In genomic region chr11:45089251-45089650, GRCh38 we compare ENCODE assay signal across 10 cellular contexts. TPM values are rescaled to one million over a fixed set of nuclear protein-coding genes. Genes with fewer than 3 reads are reported as not detected.
A peak's percentile ranks its signal among the peaks of the same experiment; 100 is the strongest.
DNase-seq lines count a peak whose midpoint lies in the region; ATAC-seq, FAIRE-seq and TF ChIP-seq lines count a peak whose summit lies in the region.
"Had no signal": no experiment of that assay in that cellular context is flagged by ENCODE, and none has a peak within 500 bp of the region (broad histone marks: within the 10 kb centered on the region; RNA-seq: fewer than 3 reads in every experiment).

No MANE protein-coding gene starts in this region.

- FAIRE-seq in keratinocyte (lab: Jason Lieb, UNC): peak; percentile 93

- H2AFZ ChIP-seq in mammary epithelial cell (ENCODE audit: low read depth, low read length): peak overlapping the region; percentile 28
- no peak overlapping the region for H2AFZ ChIP-seq in keratinocyte (ENCODE audit: control insufficient read depth, low read length)

- peaks cover 16% of the 10 kb centered on the region for H3K4me1 ChIP-seq in mammary epithelial cell (ENCODE audit: insufficient read depth, low read length)
- H3K4me1 ChIP-seq in keratinocyte (ENCODE audit: control insufficient read depth, extremely low read depth, insufficient read depth, low read length): peaks cover 55% of the 10 kb centered on the region
- no peaks in the 10 kb centered on the region for H3K4me1 ChIP-seq in prostate gland (replicated peaks)

- no peak for ATAC-seq in HG02759 (IDR thresholded peaks at IDR 0.05; ENCODE audit: unreplicated experiment)

- H4K20me1 ChIP-seq in mammary epithelial cell (ENCODE audit: insufficient read depth, low read length): no peaks in the 10 kb centered on the region
- H4K20me1 ChIP-seq in keratinocyte (ENCODE audit: control insufficient read depth, extremely low read depth, insufficient read depth, low read length): no peaks in the 10 kb centered on the region

- H3K27ac Mint-ChIP-seq in HFFc6: peak overlapping the region; percentile 78
- H3K27ac Mint-ChIP-seq: activated B cell treated with CpG ODN at 0.5 μM for 24 hours had no signal

- WGBS in mammary epithelial cell (ENCODE audit: low coverage, missing lambda C conversion rate): 7% methylated on average over 2 of the region's 2 CpGs
- 43% methylated on average over 2 of the region's 2 CpGs for WGBS in prostate gland

- H3K36me3 Mint-ChIP-seq in HFFc6 (ENCODE audit: low read depth): no peaks in the 10 kb centered on the region

- no peaks in the 10 kb centered on the region for H3K9me1 ChIP-seq in keratinocyte (ENCODE audit: control insufficient read depth, extremely low read depth, insufficient read depth, low read length)

- H3K9me3 ChIP-seq in mammary epithelial cell (replicated peaks; ENCODE audit: insufficient read depth, low read length): no peaks in the 10 kb centered on the region
- no peaks in the 10 kb centered on the region for H3K9me3 ChIP-seq in keratinocyte (ENCODE audit: control insufficient read depth, low read depth, low read length)
- no peaks in the 10 kb centered on the region for H3K9me3 ChIP-seq in prostate gland

- H3K9ac ChIP-seq in mammary epithelial cell (ENCODE audit: insufficient read depth, low read length) (no peak overlapping the region), keratinocyte (ENCODE audit: control insufficient read depth, extremely low read depth, insufficient read depth, low read length) (peak overlapping the region; percentile 42)

- H3K4me3 Mint-ChIP-seq in HFFc6: no peak overlapping the region
- H3K4me3 Mint-ChIP-seq: activated B cell treated with CpG ODN at 0.5 μM for 24 hours had no signal

- no peaks in the 10 kb centered on the region for H3K79me2 ChIP-seq in mammary epithelial cell (ENCODE audit: insufficient read depth, low read length)
- H3K79me2 ChIP-seq in keratinocyte (ENCODE audit: control insufficient read depth, insufficient read depth, low read length): no peaks in the 10 kb centered on the region

- intact Hi-C loops in mammary epithelial cell (cut with micrococcal nuclease): loop anchor here (1.0 kb wide), 3 partner anchors 9 to 153 kb away; no protein-coding TSS in a partner anchor
- intact Hi-C loops in prostate gland (cut with DNase I): no loop called here

- H3K27me3 ChIP-seq in mammary epithelial cell (ENCODE audit: insufficient read depth, low read length) (no peaks in the 10 kb centered on the region), keratinocyte (ENCODE audit: control insufficient read depth, extremely low read depth, insufficient read depth, low read length) (no peaks in the 10 kb centered on the region), prostate gland (replicated peaks; ENCODE audit: insufficient read depth) (no peaks in the 10 kb centered on the region)

- BruUV-seq in mammary epithelial cell (replicated peaks; lab: Mats Ljungman, UMichigan): no TSS peak

- peaks cover 23% of the 10 kb centered on the region for H3K27me3 Mint-ChIP-seq in HFFc6 (ENCODE audit: insufficient read depth)
- H3K27me3 Mint-ChIP-seq: activated B cell treated with CpG ODN at 0.5 μM for 24 hours had no signal

- TF ChIP-seq POLR2A in prostate gland (IDR thresholded peaks at IDR 0.05): no peak

- H3K4me1 Mint-ChIP-seq in HFFc6 (ENCODE audit: low read depth): peaks cover 64% of the 10 kb centered on the region

- H3K9me3 Mint-ChIP-seq in HFFc6: no peaks in the 10 kb centered on the region
- H3K9me3 Mint-ChIP-seq: activated B cell treated with CpG ODN at 0.5 μM for 24 hours had no signal

- H3K36me3 ChIP-seq in mammary epithelial cell (ENCODE audit: insufficient read depth, low read length): no peaks in the 10 kb centered on the region
- H3K36me3 ChIP-seq in keratinocyte (ENCODE audit: control insufficient read depth in 2 of 2, extremely low read depth in 1 of 2, insufficient read depth in 2 of 2, low read length in 2 of 2): no peaks in the 10 kb centered on the region
- no peaks in the 10 kb centered on the region for H3K36me3 ChIP-seq in prostate gland

- CTCF ChIA-PET in mammary epithelial cell (lab: Charles Lee; ENCODE audit: low non-redundant PET): no interaction called here

- no peak overlapping the region for H3K4me3 ChIP-seq in mammary epithelial cell (replicated peaks in 1 of 3; ENCODE audit: insufficient read depth in 1 of 3, low read depth in 2 of 3, low read length in 3 of 3)
- no peak overlapping the region for H3K4me3 ChIP-seq in keratinocyte (ENCODE audit: control insufficient read depth in 2 of 3, extremely low read depth in 1 of 3, insufficient read depth in 2 of 3, low read depth in 1 of 3, low read length in 3 of 3)
- H3K4me3 ChIP-seq in prostate gland: no peak overlapping the region

- peak overlapping the region; percentile 15 for H3K27ac ChIP-seq in mammary epithelial cell (ENCODE audit: insufficient read depth, low read depth, low read length)
- H3K27ac ChIP-seq in keratinocyte (ENCODE audit: control insufficient read depth, insufficient read depth, low read length): peak overlapping the region; percentile 67
- H3K27ac ChIP-seq in prostate gland: peak overlapping the region in 1 of 2 donors; percentile 36

- dilution Hi-C loops in mammary epithelial cell (cut with HindIII; ENCODE audit: low sequenced_read_pairs): no loop called here
- dilution Hi-C loops in keratinocyte (cut with MboI; ENCODE audit: extremely low pct_ligation_motif_present, low sequenced_read_pairs): no loop called here

- in situ Hi-C loops in mammary epithelial cell (cut with MboI; ENCODE audit: low sequenced_read_pairs in 2 of 2): no loop called here

- no peak overlapping the region for H3K4me2 ChIP-seq in mammary epithelial cell (ENCODE audit: insufficient read depth, low read depth, low read length)
- peak overlapping the region; percentile 37 for H3K4me2 ChIP-seq in keratinocyte (ENCODE audit: control insufficient read depth, extremely low read depth, insufficient read depth, low read depth, low read length)

- DNase-seq in HFFc6 (peak; percentile 90), mammary epithelial cell (peak; percentile 49), keratinocyte (ENCODE audit: low read depth, low spot score) (no peak), stromal cell of bone marrow (ENCODE audit: low read depth) (peak; percentile 98), prostate gland (ENCODE audit: low spot score) (no peak), NOMO-1 treated with dmso at 0.1 percent for 144 hours (lab: John Stamatoyannopoulos, UW; ENCODE audit: unreplicated experiment) (no peak), NCI-H2081 (lab: John Stamatoyannopoulos, UW) (no peak)
- DNase-seq: activated B cell treated with CpG ODN at 0.5 μM for 24 hours, NCI-H1436 treated with DMSO at 0.1 percent for 48 hours had no signal

- no peak for TF ChIP-seq CTCF in HFFc6 (IDR thresholded peaks at IDR 0.05)
- TF ChIP-seq CTCF in mammary epithelial cell (conservative IDR thresholded peaks at IDR 0.05 in 1 of 2, IDR thresholded peaks at IDR 0.05 in 1 of 2; ENCODE audit: extremely low read depth in 1 of 2, insufficient read depth in 1 of 2, low read depth in 1 of 2, low read length in 2 of 2): no peak
- no peak for TF ChIP-seq CTCF in keratinocyte (optimal IDR thresholded peaks at IDR 0.05 in 1 of 3, IDR thresholded peaks at IDR 0.05 in 1 of 3, conservative IDR thresholded peaks at IDR 0.05 in 1 of 3; ENCODE audit: extremely low read depth in 1 of 3, insufficient read depth in 2 of 3, low read length in 3 of 3)
- TF ChIP-seq CTCF in prostate gland (IDR thresholded peaks at IDR 0.05): no peak

RNA-seq across cellular contexts. Expression of gene PRDM11, which starts 57.2 kb away (rescaled TPM):
- total RNA-seq in HFFc6 (2021; fragmentation: NEBNext Ultra II Directional; extraction: Animal tissue kit (Norgen Biotek cat#: 25700)): 1 to 10 TPM; 2.0 to 5.6 (median 2.7) TPM
- 1 to 10 TPM; 3.3 to 3.4 TPM for total RNA-seq in mammary epithelial cell
- 1.7 TPM for polyA plus RNA-seq in mammary epithelial cell
- 4.2 TPM for polyA minus RNA-seq in mammary epithelial cell
- 2.1 to 2.7 TPM (median 2.5 TPM) in 3 replicates for polyA plus RNA-seq in keratinocyte
- 0.79 TPM for polyA plus RNA-seq in keratinocyte (2011; ENCODE audit: low read depth)
- polyA plus RNA-seq in keratinocyte (2011; cell fraction: cytosol; rRNA removed): 1.6 and 2.6 TPM in 2 replicates
- 2.6 and 3.9 TPM in 2 replicates for polyA plus RNA-seq in keratinocyte (2011; cell fraction: nucleus; rRNA removed)
- 1.7 and 2.4 TPM in 2 replicates for polyA plus RNA-seq in keratinocyte (2012; ENCODE audit: low replicate concordance)
- polyA minus RNA-seq in keratinocyte: 2.3 to 5.2 TPM (median 3.2 TPM) in 3 replicates
- 7.5 TPM for polyA minus RNA-seq in keratinocyte (2011; cell fraction: cytosol; rRNA and poly(A)+ RNA removed)
- polyA minus RNA-seq in keratinocyte (2011; cell fraction: nucleus; rRNA and poly(A)+ RNA removed): 2.9 and 3.2 TPM in 2 replicates
- 10 to 100 TPM; 13.1 to 15.3 TPM for total RNA-seq in prostate gland

Comparison
In these comparisons a context has a peak if more than half of its experiments do, and no peak if none do; other contexts are left out.
1. DNase-seq: peak in HFFc6 (single experiment), mammary epithelial cell (single experiment) and stromal cell of bone marrow (single experiment); none in keratinocyte (single experiment), prostate gland (single experiment), NOMO-1 treated with dmso at 0.1 percent for 144 hours (single experiment) and NCI-H2081 (0 of 2).